ENCODE assay signal across 8 cellular contexts in the genomic region with DNA sequence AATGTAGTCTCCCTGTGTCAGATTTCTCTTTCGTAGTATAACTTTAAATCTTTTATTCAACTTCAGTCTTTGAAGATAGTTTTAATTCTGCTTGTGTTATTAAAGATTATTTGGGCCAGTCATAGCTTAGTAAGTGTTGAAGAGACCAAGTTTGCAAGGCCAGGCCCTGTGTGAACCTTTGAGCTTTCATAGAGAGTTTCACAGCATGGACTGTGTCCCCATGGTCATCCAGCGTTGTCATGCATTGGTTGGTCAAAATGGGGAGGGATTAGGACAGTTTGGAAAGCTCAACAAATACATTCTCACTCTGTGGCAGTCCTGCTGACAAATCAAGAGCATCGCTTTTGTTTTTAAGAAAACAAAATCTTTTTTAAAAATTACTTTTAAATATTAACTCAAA.
"Had no signal": no experiment of that assay in that cellular context is flagged by ENCODE, and none has a peak within 500 bp of the region (broad histone marks: within the 10 kb centered on the region; RNA-seq: fewer than 3 reads in every experiment).

No MANE protein-coding gene starts in this region.

- ATAC-seq: GM12878 had no signal

- DNase-seq: GDM1, GF-D8 had no signal

- H3K4me3 ChIP-seq: GM12878 had no signal

- FAIRE-seq: G401.6, GM12878, GM12891, GM12892, GM18507, GM19239 had no signal
